ENCODE assay signal across 1 cellular context in genomic region chr1:95467036-95467435, GRCh38.
TF ChIP-seq lines count a peak whose summit lies in the region.

No MANE protein-coding gene starts in this region.

TF ChIP-seq in GM23338, 12 proteins besides CTCF, POLR2A, EP300 and RAD21:
- TF ChIP-seq ETS1 (IDR thresholded peaks at IDR 0.05) (no peak), EZH2phosphoT487 (IDR thresholded peaks at IDR 0.05; ENCODE audit: unreplicated experiment) (no peak), JUNB (IDR thresholded peaks at IDR 0.05; ENCODE audit: unreplicated experiment) (no peak)
